ENCODE assay signal across 12 cellular contexts in the genomic region with DNA sequence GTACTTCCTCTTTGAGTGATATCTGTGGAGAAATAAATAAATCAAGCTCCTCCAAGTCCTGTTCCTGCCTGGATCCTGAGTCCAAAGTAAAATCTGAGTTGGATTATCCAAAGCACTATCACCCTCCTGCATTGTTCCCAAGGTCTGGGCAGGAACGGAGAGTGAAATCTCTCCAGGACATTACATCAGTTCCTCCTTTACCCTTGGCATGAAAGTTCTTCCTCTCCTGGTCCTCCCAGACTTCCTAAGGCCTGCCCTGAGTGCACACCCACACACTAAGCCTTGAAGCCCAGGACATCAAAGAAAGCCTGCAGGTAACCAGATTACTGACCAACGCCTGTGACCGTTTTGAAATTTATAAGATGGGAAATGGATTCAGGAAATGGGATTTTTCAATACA.
DNase-seq lines count a peak whose midpoint lies in the region; ATAC-seq and TF ChIP-seq lines count a peak whose summit lies in the region.
"Had no signal": no experiment of that assay in that cellular context is flagged by ENCODE, and none has a peak within 500 bp of the region (broad histone marks: within the 10 kb centered on the region; RNA-seq: fewer than 3 reads in every experiment).

No MANE protein-coding gene starts in this region.

- peak overlapping the region; percentile 83 for H3K27ac ChIP-seq in left ventricle myocardium inferior (replicated peaks)
- peak overlapping the region; percentile 81 for H3K27ac ChIP-seq in psoas muscle

- peaks cover 57% of the 10 kb centered on the region for H3K4me1 ChIP-seq in left ventricle myocardium inferior
- peaks cover 38% of the 10 kb centered on the region for H3K4me1 ChIP-seq in psoas muscle

- DNase-seq in CD14-positive monocyte (ENCODE audit: low spot score) (no peak), left ventricle myocardium inferior (no peak), psoas muscle (no peak), ecto neural progenitor cell (ENCODE audit: low spot score) (no peak)
- DNase-seq in activated T-helper 1 cell treated with anti-CD3 and anti-CD28 coated beads, Interleukin-12 subunit alpha, Interleukin-12 subunit beta, Interleukin-2, Interleukin-4 antibody, amounts not matched to agents 30 ng/mL and 10 ng/mL and 1 ng/mL, durations not matched to agents 14 hours and 24 hours and 36 hours (ENCODE audit: low spot score), result no peak
- DNase-seq in effector CD4-positive, alpha-beta T cell, result no peak
- DNase-seq: activated CD4-positive, alpha-beta T cell treated with anti-CD3 and anti-CD28 coated beads for 48 hours; CD8-positive, alpha-beta memory T cell; NCI-H1105 had no signal

- peaks cover 18% of the 10 kb centered on the region for H3K9me3 ChIP-seq in left ventricle myocardium inferior (replicated peaks)
- H3K9me3 ChIP-seq in psoas muscle, result peaks cover 11% of the 10 kb centered on the region

- peaks cover 32% of the 10 kb centered on the region for H3K4me1 Mint-ChIP-seq in CD14-positive monocyte
- H3K4me1 Mint-ChIP-seq in activated T-helper 1 cell treated with anti-CD3 and anti-CD28 coated beads, Interleukin-12 subunit alpha, Interleukin-12 subunit beta, Interleukin-2, Interleukin-4 antibody, amounts not matched to agents 30 ng/mL and 10 ng/mL and 1 ng/mL, durations not matched to agents 14 hours and 24 hours and 36 hours (ENCODE audit: low read depth), result peaks cover 79% of the 10 kb centered on the region

- H3K36me3 Mint-ChIP-seq in CD14-positive monocyte, result peaks cover 59 to 75% of the 10 kb centered on the region in 2 donors
- H3K36me3 Mint-ChIP-seq in activated T-helper 1 cell treated with anti-CD3 and anti-CD28 coated beads, Interleukin-12 subunit alpha, Interleukin-12 subunit beta, Interleukin-2, Interleukin-4 antibody, amounts not matched to agents 30 ng/mL and 10 ng/mL and 1 ng/mL, durations not matched to agents 14 hours and 24 hours and 36 hours (ENCODE audit: low read depth), result peaks cover 80% of the 10 kb centered on the region

- H3K9me3 Mint-ChIP-seq in CD14-positive monocyte, result peaks cover 4 to 11% (median 9%) of the 10 kb centered on the region in 7 donors
- peaks cover 30% of the 10 kb centered on the region for H3K9me3 Mint-ChIP-seq in activated T-helper 1 cell treated with anti-CD3 and anti-CD28 coated beads, Interleukin-12 subunit alpha, Interleukin-12 subunit beta, Interleukin-2, Interleukin-4 antibody, amounts not matched to agents 30 ng/mL and 10 ng/mL and 1 ng/mL, durations not matched to agents 14 hours and 24 hours and 36 hours

- H3K4me3 ChIP-seq in left ventricle myocardium inferior (peak overlapping the region; percentile 12), psoas muscle (peak overlapping the region; percentile 19)
- H3K4me3 ChIP-seq: GM12878 had no signal

- peaks cover 0 to 3% (median 0%) of the 10 kb centered on the region in 3 donors for H3K27me3 Mint-ChIP-seq in CD14-positive monocyte (ENCODE audit: low read depth in 3 of 3)
- no peaks in the 10 kb centered on the region for H3K27me3 Mint-ChIP-seq in activated T-helper 1 cell treated with anti-CD3 and anti-CD28 coated beads, Interleukin-12 subunit alpha, Interleukin-12 subunit beta, Interleukin-2, Interleukin-4 antibody, amounts not matched to agents 30 ng/mL and 10 ng/mL and 1 ng/mL, durations not matched to agents 14 hours and 24 hours and 36 hours (ENCODE audit: insufficient read depth)
- H3K27me3 Mint-ChIP-seq: CD8-positive, alpha-beta memory T cell had no signal

- H3K27ac Mint-ChIP-seq in CD14-positive monocyte, result peak overlapping the region; percentile 58 to 88 (median 74)
- peak overlapping the region; percentile 34 for H3K27ac Mint-ChIP-seq in activated T-helper 1 cell treated with anti-CD3 and anti-CD28 coated beads, Interleukin-12 subunit alpha, Interleukin-12 subunit beta, Interleukin-2, Interleukin-4 antibody, amounts not matched to agents 30 ng/mL and 10 ng/mL and 1 ng/mL, durations not matched to agents 14 hours and 24 hours and 36 hours

- intact Hi-C loops in CD14-positive monocyte (cut with micrococcal nuclease) (no loop called here), left ventricle myocardium inferior (cut with micrococcal nuclease) (no loop called here), psoas muscle (cut with DNase I) (no loop called here)
- intact Hi-C loops in activated T-helper 1 cell treated with anti-CD3 and anti-CD28 coated beads, Interleukin-12 subunit alpha, Interleukin-12 subunit beta, Interleukin-2, Interleukin-4 antibody, amounts not matched to agents 30 ng/mL and 10 ng/mL and 1 ng/mL, durations not matched to agents 14 hours and 24 hours and 36 hours (cut with micrococcal nuclease), result no loop called here

- H3K27me3 ChIP-seq in left ventricle myocardium inferior (ENCODE audit: low read depth) (no peaks in the 10 kb centered on the region), psoas muscle (ENCODE audit: insufficient read depth in 3 of 3, low read length in 2 of 3) (no peaks in the 10 kb centered on the region)

- peak overlapping the region in 1 of 2 donors; percentile 74 for H3K4me3 Mint-ChIP-seq in CD14-positive monocyte
- H3K4me3 Mint-ChIP-seq in activated T-helper 1 cell treated with anti-CD3 and anti-CD28 coated beads, Interleukin-12 subunit alpha, Interleukin-12 subunit beta, Interleukin-2, Interleukin-4 antibody, amounts not matched to agents 30 ng/mL and 10 ng/mL and 1 ng/mL, durations not matched to agents 14 hours and 24 hours and 36 hours, result no peak overlapping the region
- H3K4me3 Mint-ChIP-seq: CD8-positive, alpha-beta memory T cell had no signal

- TF ChIP-seq CTCF in CD14-positive monocyte (IDR thresholded peaks at IDR 0.05) (no peak), left ventricle myocardium inferior (IDR thresholded peaks at IDR 0.05; ENCODE audit: borderline replicate concordance) (no peak), psoas muscle (IDR thresholded peaks at IDR 0.05) (no peak)

- ATAC-seq in psoas muscle (peak in 3 of 4 donors; percentile 56 to 74 (median 69)), HG02884 (IDR thresholded peaks at IDR 0.05; ENCODE audit: unreplicated experiment) (no peak)
- ATAC-seq in activated CD4-positive, CD25-positive, alpha-beta regulatory T cell treated with anti-CD3 and anti-CD28 coated beads, Interleukin-2, amount 50 U/mL, for 24 hours, result no peak
- ATAC-seq: GM12878 had no signal

- H3K36me3 ChIP-seq in left ventricle myocardium inferior, result peaks cover 13% of the 10 kb centered on the region
- no peaks in the 10 kb centered on the region for H3K36me3 ChIP-seq in psoas muscle (ENCODE audit: insufficient read depth in 1 of 2, low read depth in 1 of 2)

- 46 to 57% (median 52%) methylated on average over 3 of the region's 3 CpGs for WGBS in psoas muscle, 3 donors

Comparison
In these comparisons a context has a peak if more than half of its experiments do, and no peak if none do; other contexts are left out.
1. ATAC-seq: peak in psoas muscle (3 of 4); none in HG02884 (single experiment) and activated CD4-positive, CD25-positive, alpha-beta regulatory T cell treated with anti-CD3 and anti-CD28 coated beads, Interleukin-2, amount 50 U/mL, for 24 hours (0 of 2).